In genomic region chr16:62254847-62255246, GRCh38 we compare ENCODE assay signal across 16 cellular contexts.
"Had no signal": no experiment of that assay in that cellular context is flagged by ENCODE, and none has a peak within 500 bp of the region (broad histone marks: within the 10 kb centered on the region; RNA-seq: fewer than 3 reads in every experiment).

No MANE protein-coding gene starts in this region.

- H3K27me3 ChIP-seq: body of pancreas, tibial artery, uterus had no signal

- H3K27ac ChIP-seq: body of pancreas, left ventricle myocardium inferior, tibial artery, uterus had no signal

- H3K4me1 ChIP-seq: body of pancreas, left ventricle myocardium inferior, tibial artery, uterus had no signal

- H3K36me3 ChIP-seq: left ventricle myocardium inferior, tibial artery, uterus had no signal

- ATAC-seq: activated CD8-positive, alpha-beta T cell treated with anti-CD3 and anti-CD28 coated beads for 36 hours; body of pancreas; natural killer cell; T-cell had no signal

- DNase-seq: activated CD4-positive, alpha-beta T cell treated with anti-CD3 and anti-CD28 coated beads, Interleukin-2, amount 10 ng/mL, durations not matched to agents 24 days and 14 days; activated CD4-positive, CD25-positive, alpha-beta regulatory T cell; activated CD8-positive, alpha-beta T cell treated with anti-CD3 and anti-CD28 coated beads for 36 hours; activated naive CD4-positive, alpha-beta T cell treated with anti-CD3 and anti-CD28 coated beads for 36 hours; activated T-cell treated with anti-CD3 and anti-CD28 coated beads, Interleukin-2, amount 50 U/mL, for 24 hours; body of pancreas; caudate nucleus; left ventricle myocardium inferior; natural killer cell; stimulated activated CD4-positive, alpha-beta T cell treated with anti-CD3 and anti-CD28 coated beads, Interleukin-2, amount 100 ng/mL, for 24 hours; stimulated activated naive CD4-positive, alpha-beta T cell treated with Interleukin-2 at 50 U/mL for 16 hours; substantia nigra; T-cell; T-helper 9 cell; tibial artery; uterus had no signal

- H3K9me3 ChIP-seq: body of pancreas, left ventricle myocardium inferior, tibial artery, uterus had no signal

- H3K4me3 ChIP-seq: body of pancreas, left ventricle myocardium inferior, tibial artery, uterus had no signal
